ENCODE assay signal across 8 cellular contexts in genomic region chr1:31932491-31933316, GRCh38. TPM values are rescaled to one million over a fixed set of nuclear protein-coding genes. Genes with fewer than 3 reads are reported as not detected.
A peak's percentile ranks its signal among the peaks of the same experiment; 100 is the strongest.
DNase-seq lines count a peak whose midpoint lies in the region; ATAC-seq, FAIRE-seq and TF ChIP-seq lines count a peak whose summit lies in the region.

No MANE protein-coding gene starts in this region.

- H3K9me1 ChIP-seq in endothelial cell of umbilical vein (replicated peaks; ENCODE audit: control insufficient read depth, extremely low read depth, insufficient read depth, low read length): no peaks in the 10 kb centered on the region

- no peak overlapping the region for H2AFZ ChIP-seq in endothelial cell of umbilical vein (ENCODE audit: low read depth, low read length)

- no peak for TF ChIP-seq CTCF in endothelial cell of umbilical vein (IDR thresholded peaks at IDR 0.05; ENCODE audit: extremely low read depth in 1 of 2, insufficient read depth in 1 of 2, low read depth in 1 of 2, low read length in 2 of 2)

- TF ChIP-seq POLR2A in endothelial cell of umbilical vein (IDR thresholded peaks at IDR 0.05; ENCODE audit: low read depth, low read length): no peak

- peaks cover 67% of the 10 kb centered on the region for H3K4me1 ChIP-seq in endothelial cell of umbilical vein (ENCODE audit: control insufficient read depth, extremely low read depth, insufficient read depth, low read length)

- BruUV-seq in endothelial cell of umbilical vein (replicated peaks; lab: Mats Ljungman, UMichigan): no TSS peak

- no peaks in the 10 kb centered on the region for H3K36me3 ChIP-seq in endothelial cell of umbilical vein (ENCODE audit: control insufficient read depth in 2 of 2, extremely low read depth in 1 of 2, insufficient read depth in 2 of 2, low read length in 2 of 2)

- H3K9me3 ChIP-seq in endothelial cell of umbilical vein (replicated peaks; ENCODE audit: control insufficient read depth, insufficient read depth, low read length): no peaks in the 10 kb centered on the region

- DNase-seq in GM19239 (ENCODE audit: insufficient read length, low spot score) (no peak), endothelial cell of umbilical vein (ENCODE audit: low read depth, low spot score) (peak; percentile 73), skeletal muscle cell (ENCODE audit: low read depth) (no peak), urothelium cell line (ENCODE audit: low spot score) (no peak), GM03348 (ENCODE audit: low spot score) (no peak)
- no peak for DNase-seq in stimulated activated naive CD4-positive, alpha-beta T cell treated with Interleukin-2 at 50 U/mL for 16 hours (lab: John Stamatoyannopoulos, UW)

- dilution Hi-C loops in endothelial cell of umbilical vein (cut with MboI; ENCODE audit: extremely low pct_ligation_motif_present, low sequenced_read_pairs): no loop called here

- CTCF ChIA-PET in endothelial cell of umbilical vein (lab: Charles Lee): interaction anchor here (0.8 to 3.7 kb wide), 8 partner anchors 12 to 143 kb away, joined by 3 to 15 read pairs (median 4); partner anchors contain the start of gene SPOCD1

- FAIRE-seq in GM19239 (lab: Jason Lieb, UNC): peak; percentile 91
- peak; percentile 81 for FAIRE-seq in endothelial cell of umbilical vein (lab: Jason Lieb, UNC)
- no peak for FAIRE-seq in urothelium cell line (lab: Jason Lieb, UNC)

- H3K4me2 ChIP-seq in endothelial cell of umbilical vein (ENCODE audit: insufficient read depth, low read length): peak overlapping the region; percentile 97

- peak overlapping the region in 1 of 3 experiments; percentile 62 for H3K4me3 ChIP-seq in endothelial cell of umbilical vein (replicated peaks in 1 of 3; ENCODE audit: insufficient read depth in 1 of 3, low read depth in 1 of 3, low read length in 3 of 3)
- H3K4me3 ChIP-seq in skeletal muscle cell (ENCODE audit: low read depth, low read length): peak overlapping the region; percentile 1

- POLR2A ChIA-PET in endothelial cell of umbilical vein (lab: Charles Lee): interaction anchor here (0.5 kb wide), 1 partner anchor 343 kb away, joined by 3 read pairs; no protein-coding TSS in a partner anchor

- H3K79me2 ChIP-seq in endothelial cell of umbilical vein (ENCODE audit: control insufficient read depth, insufficient read depth, low read length): peaks cover 99% of the 10 kb centered on the region

- H3K27ac ChIP-seq in endothelial cell of umbilical vein (ENCODE audit: insufficient read depth, low read depth, low read length): peak overlapping the region; percentile 91

- H3K27me3 ChIP-seq in endothelial cell of umbilical vein (ENCODE audit: control insufficient read depth in 2 of 2, insufficient read depth in 2 of 2, low read length in 2 of 2): no peaks in the 10 kb centered on the region

- peaks cover 3% of the 10 kb centered on the region for H4K20me1 ChIP-seq in endothelial cell of umbilical vein (replicated peaks; ENCODE audit: control insufficient read depth, extremely low read depth, insufficient read depth, low read length)

- peak overlapping the region; percentile 82 for H3K9ac ChIP-seq in endothelial cell of umbilical vein (replicated peaks; ENCODE audit: extremely low read depth, insufficient read depth, low read length)

- intact Hi-C loops in endothelial cell of umbilical vein (cut with micrococcal nuclease): loop anchor here (10.0 kb wide), 2 partner anchors 288 to 348 kb away; partner anchors contain the start of gene PEF1

- no peak for ATAC-seq in HG02642 (IDR thresholded peaks at IDR 0.05; ENCODE audit: poor library complexity, unreplicated experiment)

TF ChIP-seq in PFSK-1, 5 proteins besides CTCF, POLR2A, EP300 and RAD21:
- no peak for TF ChIP-seq POLR2AphosphoS5 (IDR thresholded peaks at IDR 0.05; ENCODE audit: low read depth, low read length)
- TF ChIP-seq SIN3A (IDR thresholded peaks at IDR 0.05; ENCODE audit: borderline replicate concordance, insufficient read depth, low read length): 0 out of 2 replicates have a peak, but pooled peaks have one; percentile 44
- TF ChIP-seq FOXP2 (optimal IDR thresholded peaks at IDR 0.05; ENCODE audit: borderline replicate concordance, extremely low read depth, extremely low read length, insufficient read depth): no peak

TF ChIP-seq in endothelial cell of umbilical vein, 7 proteins besides CTCF, POLR2A, EP300 and RAD21:
- TF ChIP-seq FOS (IDR thresholded peaks at IDR 0.05; ENCODE audit: borderline replicate concordance, insufficient read depth, low read length): peak; percentile 21
- TF ChIP-seq JUN (IDR thresholded peaks at IDR 0.05; ENCODE audit: borderline replicate concordance, insufficient read depth, insufficient read length, low read depth): peak; percentile 38
- no peak for TF ChIP-seq POLR2AphosphoS5 (IDR thresholded peaks at IDR 0.05; ENCODE audit: insufficient read depth, low read depth, low read length)

RNA-seq across cellular contexts. Expression of gene PTP4A2, which starts 5.5 kb away (rescaled TPM):
- polyA plus RNA-seq in PFSK-1 (2012; ENCODE audit: insufficient read length, low read depth): 121 TPM
- total RNA-seq in endothelial cell of umbilical vein: 172 and 184 TPM in 2 replicates
- 44.4 and 74.1 TPM in 2 replicates for polyA plus RNA-seq in endothelial cell of umbilical vein
- 102 and 107 TPM in 2 replicates for polyA plus RNA-seq in endothelial cell of umbilical vein (2011; cell fraction: cytosol; rRNA removed)
- polyA plus RNA-seq in endothelial cell of umbilical vein (2011; cell fraction: nucleus; rRNA removed): 38.7 and 54.6 TPM in 2 replicates
- polyA plus RNA-seq in endothelial cell of umbilical vein (2012): 178 and 265 TPM in 2 replicates
- polyA minus RNA-seq in endothelial cell of umbilical vein: 212 and 224 TPM in 2 replicates
- 348 TPM for polyA minus RNA-seq in endothelial cell of umbilical vein (2011; cell fraction: cytosol; rRNA and poly(A)+ RNA removed)
- polyA minus RNA-seq in endothelial cell of umbilical vein (2011; cell fraction: nucleus; rRNA and poly(A)+ RNA removed): 65.7 and 95.4 TPM in 2 replicates
